ENCODE assay signal across 16 cellular contexts in the genomic region with DNA sequence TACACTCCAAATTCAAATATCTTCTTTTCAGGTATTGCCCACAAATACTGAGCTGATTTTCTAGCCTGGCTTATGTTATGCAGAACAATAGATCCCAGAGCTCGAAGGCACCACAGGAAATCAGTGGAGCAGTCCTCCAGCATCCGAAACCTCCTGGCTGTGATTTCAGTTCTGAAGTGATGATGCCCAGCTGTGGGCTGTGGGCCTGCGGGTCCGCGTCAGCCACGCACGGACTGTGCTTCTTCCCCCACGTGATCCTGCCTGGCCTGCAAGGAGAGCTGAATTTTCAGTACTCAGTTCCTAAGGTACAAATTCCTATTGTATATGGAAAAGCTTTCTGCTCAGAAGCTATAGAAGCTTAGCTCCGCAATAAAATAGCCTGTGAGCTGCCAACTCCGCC.
A peak's percentile ranks its signal among the peaks of the same experiment; 100 is the strongest.
DNase-seq lines count a peak whose midpoint lies in the region; ATAC-seq and TF ChIP-seq lines count a peak whose summit lies in the region.
"Had no signal": no experiment of that assay in that cellular context is flagged by ENCODE, and none has a peak within 500 bp of the region (broad histone marks: within the 10 kb centered on the region; RNA-seq: fewer than 3 reads in every experiment).

No MANE protein-coding gene starts in this region.

- no peaks in the 10 kb centered on the region for H3K36me3 Mint-ChIP-seq in neural crest cell (ENCODE audit: low read depth)
- H3K36me3 Mint-ChIP-seq: CD8-positive, alpha-beta T cell had no signal

- H3K9me3 Mint-ChIP-seq in neural crest cell = no peaks in the 10 kb centered on the region
- H3K9me3 Mint-ChIP-seq: CD8-positive, alpha-beta T cell; GM23338 had no signal

- no peaks in the 10 kb centered on the region for H3K27me3 Mint-ChIP-seq in neural crest cell (ENCODE audit: low read depth)
- H3K27me3 Mint-ChIP-seq: B cell had no signal

- peak overlapping the region; percentile 24 for H3K27ac Mint-ChIP-seq in neural crest cell (ENCODE audit: unreplicated experiment)
- H3K27ac Mint-ChIP-seq: B cell; CD8-positive, alpha-beta T cell; GM23338 had no signal

- H3K4me1 Mint-ChIP-seq in neural crest cell = no peaks in the 10 kb centered on the region
- H3K4me1 Mint-ChIP-seq: B cell, GM23338 had no signal

- peak; percentile 19 for DNase-seq in left lobe of liver (ENCODE audit: low spot score)
- DNase-seq in neural crest cell (ENCODE audit: low read depth, low spot score) = no peak
- DNase-seq in posterior vena cava (ENCODE audit: low spot score) = peak; percentile 62
- no peak for DNase-seq in superior temporal gyrus (ENCODE audit: extremely low spot score)
- no peak for DNase-seq in SKM-1 (lab: John Stamatoyannopoulos, UW; ENCODE audit: unreplicated experiment)
- DNase-seq: Calu3; CD8-positive, alpha-beta T cell; DMS 273 treated with DMSO at 0.1 percent for 48 hours; GDM1; HCEC 1CT had no signal

- H3K4me3 Mint-ChIP-seq in neural crest cell = no peak overlapping the region
- H3K4me3 Mint-ChIP-seq: B cell; CD8-positive, alpha-beta T cell; GM23338 had no signal

- TF ChIP-seq CTCF in neural crest cell (conservative IDR thresholded peaks at IDR 0.05) = no peak

- H3K27ac ChIP-seq in angular gyrus (ENCODE audit: low read depth, low read length) = peak overlapping the region; percentile 52
- H3K27ac ChIP-seq: BLaER1 treated with 17β-estradiol and CSF1 and Interleukin-3, amounts not matched to agents 10 nM and 100 nM; HL-60 had no signal

- intact Hi-C loops in posterior vena cava (cut with DNase I) = no loop called here

- ATAC-seq in left lobe of liver (no peak), GM21529 (IDR thresholded peaks at IDR 0.05; ENCODE audit: unreplicated experiment) (no peak)
- ATAC-seq: CD8-positive, alpha-beta T cell; GM23338 had no signal

Comparison
In these comparisons a context has a peak if more than half of its experiments do, and no peak if none do; other contexts are left out.
1. DNase-seq: peak in left lobe of liver (single experiment) and posterior vena cava (single experiment); none in neural crest cell (single experiment), superior temporal gyrus (single experiment) and SKM-1 (single experiment).